ENCODE assay signal across 30 cellular contexts in the genomic region with DNA sequence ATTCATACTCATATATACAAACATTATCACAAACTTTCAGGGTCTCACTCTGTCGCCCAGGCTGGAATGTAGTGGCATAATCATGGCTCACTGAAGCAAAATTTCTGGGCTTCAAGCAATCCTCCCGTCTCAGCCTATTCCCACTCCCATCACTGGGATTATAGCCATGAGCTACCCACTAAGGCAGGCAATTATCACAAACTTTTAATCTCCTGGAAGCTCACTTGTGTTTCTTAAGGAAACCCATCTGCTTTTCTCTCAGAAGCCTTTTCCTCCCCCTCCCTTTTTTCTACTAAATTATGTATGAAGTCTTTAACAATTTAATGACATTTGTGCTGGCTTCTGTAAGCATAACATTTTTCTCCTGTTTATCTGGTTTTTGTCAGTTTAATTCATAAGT.
"Had no signal": no experiment of that assay in that cellular context is flagged by ENCODE, and none has a peak within 500 bp of the region (broad histone marks: within the 10 kb centered on the region; RNA-seq: fewer than 3 reads in every experiment).

No MANE protein-coding gene starts in this region.

- H3K27ac ChIP-seq: VCaP had no signal

- DNase-seq: activated CD4-positive, alpha-beta memory T cell treated with anti-CD3 and anti-CD28 coated beads, Interleukin-2, amount 10 ng/mL, durations not matched to agents 7 days and 5 days; activated CD4-positive, alpha-beta T cell treated with anti-CD3 and anti-CD28 coated beads for 1 hour; activated CD4-positive, alpha-beta T cell treated with anti-CD3 and anti-CD28 coated beads for 48 hours; activated CD4-positive, CD25-positive, alpha-beta regulatory T cell; activated CD8-positive, alpha-beta memory T cell treated with anti-CD3 and anti-CD28 coated beads for 24 hours; activated CD8-positive, alpha-beta memory T cell treated with anti-CD3 and anti-CD28 coated beads, Interleukin-2, amount 10 ng/mL, durations not matched to agents 7 days and 5 days; activated CD8-positive, alpha-beta memory T cell treated with anti-CD3 and anti-CD28 coated beads, Interleukin-2, amount 50 U/mL, for 48 hours; activated effector memory CD4-positive, alpha-beta T cell treated with Interleukin-2 at 50 U/mL for 16 hours; activated naive CD4-positive, alpha-beta T cell treated with anti-CD3 and anti-CD28 coated beads, Interleukin-2, amount 10 ng/mL, durations not matched to agents 7 days and 5 days; activated naive CD8-positive, alpha-beta T cell treated with anti-CD3 and anti-CD28 coated beads, Interleukin-2, amount 50 U/mL, for 24 hours; activated T-cell treated with anti-CD3 and anti-CD28 coated beads, Interleukin-2, amount 50 U/mL, for 48 hours; anterior cingulate cortex; central memory CD4-positive, alpha-beta T cell; NCI-H1092 treated with DMSO at 0.1 percent for 48 hours; NCI-H1417; NCI-H146; NCI-H187; NCI-H2029 treated with DMSO at 0.1 percent for 48 hours; NCI-H226; NCI-H446 treated with DMSO at 0.1 percent for 48 hours; NCI-H526; NCI-H774; Right ventricle myocardium superior; SW 1271; T-helper 1 cell; T-helper 2 cell; T-helper 9 cell had no signal

- H3K4me3 Mint-ChIP-seq: activated CD4-positive, alpha-beta memory T cell treated with anti-CD3 and anti-CD28 coated beads, Interleukin-2, amount 10 ng/mL, durations not matched to agents 7 days and 5 days; activated CD8-positive, alpha-beta memory T cell treated with anti-CD3 and anti-CD28 coated beads, Interleukin-2, amount 10 ng/mL, durations not matched to agents 7 days and 5 days; activated naive CD4-positive, alpha-beta T cell treated with anti-CD3 and anti-CD28 coated beads, Interleukin-2, amount 10 ng/mL, durations not matched to agents 7 days and 5 days; activated naive CD8-positive, alpha-beta T cell; activated naive CD8-positive, alpha-beta T cell treated with anti-CD3 and anti-CD28 coated beads, Interleukin-2, amount 50 U/mL, for 24 hours; brain had no signal

- H3K36me3 Mint-ChIP-seq: activated CD8-positive, alpha-beta memory T cell treated with anti-CD3 and anti-CD28 coated beads, Interleukin-2, amount 10 ng/mL, durations not matched to agents 7 days and 5 days; activated naive CD4-positive, alpha-beta T cell treated with anti-CD3 and anti-CD28 coated beads, Interleukin-2, amount 10 ng/mL, durations not matched to agents 7 days and 5 days; brain had no signal

- ATAC-seq: activated CD8-positive, alpha-beta memory T cell treated with anti-CD3 and anti-CD28 coated beads, Interleukin-2, amount 10 ng/mL, durations not matched to agents 7 days and 5 days; activated naive CD8-positive, alpha-beta T cell treated with anti-CD3 and anti-CD28 coated beads, Interleukin-2, amount 50 U/mL, for 24 hours had no signal

- H3K27ac Mint-ChIP-seq: activated CD4-positive, alpha-beta memory T cell treated with anti-CD3 and anti-CD28 coated beads, Interleukin-2, amount 10 ng/mL, durations not matched to agents 7 days and 5 days; activated CD8-positive, alpha-beta memory T cell treated with anti-CD3 and anti-CD28 coated beads, Interleukin-2, amount 10 ng/mL, durations not matched to agents 7 days and 5 days; activated naive CD4-positive, alpha-beta T cell treated with anti-CD3 and anti-CD28 coated beads, Interleukin-2, amount 10 ng/mL, durations not matched to agents 7 days and 5 days; activated naive CD8-positive, alpha-beta T cell; activated naive CD8-positive, alpha-beta T cell treated with anti-CD3 and anti-CD28 coated beads, Interleukin-2, amount 50 U/mL, for 24 hours; brain had no signal

- H3K9me3 Mint-ChIP-seq: activated CD4-positive, alpha-beta memory T cell treated with anti-CD3 and anti-CD28 coated beads, Interleukin-2, amount 10 ng/mL, durations not matched to agents 7 days and 5 days; activated naive CD4-positive, alpha-beta T cell treated with anti-CD3 and anti-CD28 coated beads, Interleukin-2, amount 10 ng/mL, durations not matched to agents 7 days and 5 days; activated naive CD8-positive, alpha-beta T cell treated with anti-CD3 and anti-CD28 coated beads, Interleukin-2, amount 50 U/mL, for 24 hours had no signal

- H3K4me1 Mint-ChIP-seq: activated CD4-positive, alpha-beta memory T cell treated with anti-CD3 and anti-CD28 coated beads, Interleukin-2, amount 10 ng/mL, durations not matched to agents 7 days and 5 days; activated CD8-positive, alpha-beta memory T cell treated with anti-CD3 and anti-CD28 coated beads, Interleukin-2, amount 10 ng/mL, durations not matched to agents 7 days and 5 days; activated naive CD4-positive, alpha-beta T cell treated with anti-CD3 and anti-CD28 coated beads, Interleukin-2, amount 10 ng/mL, durations not matched to agents 7 days and 5 days; activated naive CD8-positive, alpha-beta T cell treated with anti-CD3 and anti-CD28 coated beads, Interleukin-2, amount 50 U/mL, for 24 hours; brain had no signal

- H3K27me3 Mint-ChIP-seq: activated naive CD4-positive, alpha-beta T cell treated with anti-CD3 and anti-CD28 coated beads, Interleukin-2, amount 10 ng/mL, durations not matched to agents 7 days and 5 days; activated naive CD8-positive, alpha-beta T cell treated with anti-CD3 and anti-CD28 coated beads, Interleukin-2, amount 50 U/mL, for 24 hours; brain had no signal
